In genomic region chr7:131103997-131104396, GRCh38 we compare ENCODE assay signal across 9 cellular contexts.
DNase-seq lines count a peak whose midpoint lies in the region; ATAC-seq and TF ChIP-seq lines count a peak whose summit lies in the region.
"Had no signal": no experiment of that assay in that cellular context is flagged by ENCODE, and none has a peak within 500 bp of the region (broad histone marks: within the 10 kb centered on the region; RNA-seq: fewer than 3 reads in every experiment).

No MANE protein-coding gene starts in this region.

- no peak overlapping the region for H3K14ac ChIP-seq in neuronal stem cell (ENCODE audit: low read length)

- CTCF ChIA-PET in AG04450 (lab: Charles Lee), result interaction anchor here (1.2 kb wide), 1 partner anchor 36 kb away, joined by 3 read pairs; no protein-coding TSS in a partner anchor
- CTCF ChIA-PET in naive thymus-derived CD4-positive, alpha-beta T cell (lab: Charles Lee), result interaction anchor here (0.6 to 1.3 kb wide), 2 partner anchors 8 to 11 kb away, joined by 3 read pairs; no protein-coding TSS in a partner anchor

- peaks cover 46 to 65% of the 10 kb centered on the region in 2 donors for H3K4me1 ChIP-seq in naive thymus-derived CD4-positive, alpha-beta T cell (ENCODE audit: control insufficient read depth in 2 of 2, insufficient read depth in 2 of 2, low read length in 2 of 2)
- H3K4me1 ChIP-seq in mucosa of descending colon (ENCODE audit: low read depth) (peaks cover 6% of the 10 kb centered on the region), neuronal stem cell (ENCODE audit: control insufficient read depth in 2 of 2, insufficient read depth in 1 of 2, low read depth in 1 of 2, low read length in 2 of 2) (peaks cover 1 to 18% of the 10 kb centered on the region in 2 donors)

- H2AK5ac ChIP-seq in neuronal stem cell (ENCODE audit: low read depth, low read length), result no peak overlapping the region

- H3K9me3 ChIP-seq in AG04450 (ENCODE audit: control insufficient read depth, insufficient read depth, low read length) (no peaks in the 10 kb centered on the region), mucosa of descending colon (no peaks in the 10 kb centered on the region), neuronal stem cell (replicated peaks in 1 of 2; ENCODE audit: control insufficient read depth in 2 of 2, insufficient read depth in 1 of 2, low read depth in 1 of 2, low read length in 2 of 2) (no peaks in the 10 kb centered on the region)
- H3K9me3 ChIP-seq in naive thymus-derived CD4-positive, alpha-beta T cell (ENCODE audit: control insufficient read depth in 2 of 3, low read length in 3 of 3), result no peaks in the 10 kb centered on the region

- no peak overlapping the region for H2BK15ac ChIP-seq in neuronal stem cell (ENCODE audit: low read length)

- H3K27ac Mint-ChIP-seq in naive thymus-derived CD4-positive, alpha-beta T cell, result peak overlapping the region; percentile 14 to 96 (median 92)

- no peak overlapping the region for H2BK5ac ChIP-seq in neuronal stem cell (ENCODE audit: low read length)

- H3K4me3 ChIP-seq in AG04450 (ENCODE audit: low read depth, low read length) (no peak overlapping the region), brain microvascular endothelial cell (ENCODE audit: low read depth, low read length) (no peak overlapping the region), mucosa of descending colon (no peak overlapping the region), neuronal stem cell (ENCODE audit: low read length in 2 of 2) (no peak overlapping the region)
- H3K4me3 ChIP-seq in naive thymus-derived CD4-positive, alpha-beta T cell (ENCODE audit: low read length), result peak overlapping the region; percentile 52

- H3K36me3 ChIP-seq in brain microvascular endothelial cell (replicated peaks), result peaks cover 10% of the 10 kb centered on the region
- H3K36me3 ChIP-seq in naive thymus-derived CD4-positive, alpha-beta T cell (ENCODE audit: control insufficient read depth in 2 of 3, insufficient read depth in 3 of 3, low read length in 3 of 3), result peaks cover 0 to 25% (median 1%) of the 10 kb centered on the region in 3 experiments
- no peaks in the 10 kb centered on the region for H3K36me3 ChIP-seq in mucosa of descending colon (ENCODE audit: low read depth)
- H3K36me3 ChIP-seq in neuronal stem cell (replicated peaks in 1 of 2; ENCODE audit: control insufficient read depth in 2 of 2, insufficient read depth in 2 of 2, low read length in 2 of 2), result no peaks in the 10 kb centered on the region

- H3K79me1 ChIP-seq in neuronal stem cell (ENCODE audit: low read depth, low read length), result no peaks in the 10 kb centered on the region

- H4K91ac ChIP-seq in neuronal stem cell (ENCODE audit: low read depth, low read length, poor library complexity), result no peak overlapping the region

- peaks cover 50 to 73% (median 65%) of the 10 kb centered on the region in 7 donors for H3K4me1 Mint-ChIP-seq in naive thymus-derived CD4-positive, alpha-beta T cell

- H3K9ac ChIP-seq in neuronal stem cell (ENCODE audit: low read depth, low read length, poor library complexity), result no peak overlapping the region

- no peak overlapping the region for H3K4me2 ChIP-seq in neuronal stem cell (ENCODE audit: insufficient read depth, low read length, poor library complexity, severe bottlenecking)

- H3K27ac ChIP-seq in AG04450 (ENCODE audit: low read depth, low read length) (no peak overlapping the region), brain microvascular endothelial cell (no peak overlapping the region), neuronal stem cell (replicated peaks; ENCODE audit: low read length) (no peak overlapping the region)
- peak overlapping the region; percentile 98 for H3K27ac ChIP-seq in naive thymus-derived CD4-positive, alpha-beta T cell (ENCODE audit: low read depth, low read length)

- ATAC-seq in naive thymus-derived CD4-positive, alpha-beta T cell, result no peak
- no peak for ATAC-seq in mucosa of descending colon

- H3K36me3 Mint-ChIP-seq in naive thymus-derived CD4-positive, alpha-beta T cell, result peaks cover 2 to 30% (median 21%) of the 10 kb centered on the region in 5 donors

- H3K4me3 Mint-ChIP-seq in naive thymus-derived CD4-positive, alpha-beta T cell, result peak overlapping the region; percentile 33 to 99 (median 86)

- intact Hi-C loops in naive thymus-derived CD4-positive, alpha-beta T cell (cut with micrococcal nuclease), result loop anchor here in 1 of 2 donors (2.0 kb wide), 2 partner anchors 13 to 35 kb away; no protein-coding TSS in a partner anchor
- intact Hi-C loops in mucosa of descending colon (cut with DNase I, micrococcal nuclease), result no loop called here

- H2BK12ac ChIP-seq in neuronal stem cell (ENCODE audit: low read length), result no peak overlapping the region

- no CpG with 5 or more reads among the region's 4 CpGs for WGBS in neuronal stem cell (ENCODE audit: extremely low coverage in 2 of 2, insufficient read length in 2 of 2, insufficient replicate concordance in 1 of 2), 2 donors

- peaks cover 0 to 5% (median 0%) of the 10 kb centered on the region in 5 donors for H3K27me3 Mint-ChIP-seq in naive thymus-derived CD4-positive, alpha-beta T cell

- H3K9me3 Mint-ChIP-seq in naive thymus-derived CD4-positive, alpha-beta T cell, result peaks cover 0 to 13% (median 0%) of the 10 kb centered on the region in 11 donors

- POLR2A ChIA-PET in AG04450 (lab: Yijun Ruan, JAX), result no interaction called here
- POLR2A ChIA-PET in naive thymus-derived CD4-positive, alpha-beta T cell (lab: Charles Lee), result interaction anchor here (0.6 to 1.8 kb wide), 4 partner anchors 15 to 110 kb away, joined by 3 to 7 read pairs (median 4); no protein-coding TSS in a partner anchor

- 0 out of 2 replicates have a peak, but pooled peaks have one; percentile 1 for TF ChIP-seq CTCF in AG04450 (IDR thresholded peaks at IDR 0.05; ENCODE audit: low read depth, low read length)
- no peak for TF ChIP-seq CTCF in brain microvascular endothelial cell (IDR thresholded peaks at IDR 0.05; ENCODE audit: low read depth, low read length, missing control alignments)
- TF ChIP-seq CTCF in mucosa of descending colon (IDR thresholded peaks at IDR 0.05), result no peak

- H3K18ac ChIP-seq in neuronal stem cell (ENCODE audit: low read length), result no peak overlapping the region

- H2BK120ac ChIP-seq in neuronal stem cell (ENCODE audit: low read depth, low read length), result no peak overlapping the region

- H2AFZ ChIP-seq in neuronal stem cell (ENCODE audit: low read length), result no peak overlapping the region

- H3K27me3 ChIP-seq in AG04450 (ENCODE audit: control insufficient read depth, insufficient read depth, low read length) (no peaks in the 10 kb centered on the region), brain microvascular endothelial cell (replicated peaks) (no peaks in the 10 kb centered on the region), neuronal stem cell (ENCODE audit: control insufficient read depth in 3 of 3, insufficient read depth in 3 of 3, low read depth in 1 of 3, low read length in 3 of 3) (peaks cover 0 to 24% (median 9%) of the 10 kb centered on the region in 3 experiments)
- H3K27me3 ChIP-seq in naive thymus-derived CD4-positive, alpha-beta T cell (ENCODE audit: control insufficient read depth in 2 of 2, insufficient read depth in 2 of 2, low read length in 2 of 2), result no peaks in the 10 kb centered on the region

- peak; percentile 64 for DNase-seq in AG04450 (ENCODE audit: low read depth, low spot score)
- DNase-seq in HT1080 (ENCODE audit: low read depth), result peak; percentile 69
- DNase-seq in brain microvascular endothelial cell, result peak; percentile 46
- DNase-seq in naive thymus-derived CD4-positive, alpha-beta T cell, result no peak
- DNase-seq in mucosa of descending colon, result no peak
- DNase-seq in ecto neural progenitor cell (ENCODE audit: low spot score), result no peak
- no peak for DNase-seq in neuronal stem cell (ENCODE audit: low spot score)
- DNase-seq in SW480 (ENCODE audit: low spot score), result no peak
- DNase-seq: activated CD4-positive, alpha-beta T cell treated with anti-CD3 and anti-CD28 coated beads for 4 hours had no signal

- H4K8ac ChIP-seq in neuronal stem cell (ENCODE audit: low read depth, low read length), result no peak overlapping the region

- in situ Hi-C loops in brain microvascular endothelial cell (cut with HindIII; ENCODE audit: low pct_ligation_motif_present, low sequenced_read_pairs), result no loop called here

- H3K4ac ChIP-seq in neuronal stem cell (ENCODE audit: low read length), result no peak overlapping the region

- no peak overlapping the region for H3K23ac ChIP-seq in neuronal stem cell (ENCODE audit: low read depth, low read length, poor library complexity)

Comparison
In these comparisons a context has a peak if more than half of its experiments do, and no peak if none do; other contexts are left out.
1. DNase-seq: peak in AG04450 (single experiment), HT1080 (single experiment) and brain microvascular endothelial cell (single experiment); none in naive thymus-derived CD4-positive, alpha-beta T cell (0 of 9), mucosa of descending colon (0 of 3), ecto neural progenitor cell (single experiment), neuronal stem cell (single experiment) and SW480 (single experiment).